ENCODE assay signal across 1 cellular context in genomic region chr7:107025449-107026103, GRCh38.
TF ChIP-seq lines count a peak whose summit lies in the region.

No MANE protein-coding gene starts in this region.

TF ChIP-seq in K562, 482 proteins besides CTCF, POLR2A, EP300 and RAD21 (continues in another document):
- TF ChIP-seq TFAP4 (CRISPR knock-in tag; IDR thresholded peaks at IDR 0.05; ENCODE audit: borderline replicate concordance) (no peak), BRD4 (IDR thresholded peaks at IDR 0.05) (0 out of 2 replicates have a peak, but pooled peaks have one; percentile 53), MECOM (CRISPR knock-in tag; IDR thresholded peaks at IDR 0.05) (peak; percentile 67), NFE2 (IDR thresholded peaks at IDR 0.05; ENCODE audit: low read depth) (peak; percentile 100), GTF2A2 (tag; IDR thresholded peaks at IDR 0.05) (no peak), HMGN3 (IDR thresholded peaks at IDR 0.05; ENCODE audit: borderline replicate concordance, extremely low read depth, insufficient read length, low read depth, low read length) (no peak), DPF2 (IDR thresholded peaks at IDR 0.05) (peak; percentile 95), ELF4 (CRISPR knock-in tag; IDR thresholded peaks at IDR 0.05) (no peak), FOSL1 (tag; conservative IDR thresholded peaks at IDR 0.05) (peak; percentile 69), CLOCK (CRISPR knock-in tag; IDR thresholded peaks at IDR 0.05; ENCODE audit: borderline replicate concordance) (no peak), SRSF9 (IDR thresholded peaks at IDR 0.05; ENCODE audit: borderline replicate concordance, low read depth, low read length) (no peak), PTTG1 (tag; IDR thresholded peaks at IDR 0.05; ENCODE audit: low read depth) (no peak), MTA1 (IDR thresholded peaks at IDR 0.05; ENCODE audit: borderline replicate concordance) (peak; percentile 73), SPI1 (IDR thresholded peaks at IDR 0.05; ENCODE audit: borderline replicate concordance, low read depth, low read length) (no peak), PCBP1 (IDR thresholded peaks at IDR 0.05; ENCODE audit: low read depth, low read length, poor library complexity, severe bottlenecking) (no peak), ZFP30 (CRISPR knock-in tag; IDR thresholded peaks at IDR 0.05; ENCODE audit: borderline replicate concordance) (no peak), NCOA4 (IDR thresholded peaks at IDR 0.05; ENCODE audit: partially characterized antibody) (no peak), PKNOX1 (IDR thresholded peaks at IDR 0.05) (peak; percentile 93), BACH1 (tag; IDR thresholded peaks at IDR 0.05) (peak; percentile 99), POLR3A (IDR thresholded peaks at IDR 0.05; ENCODE audit: borderline replicate concordance, extremely low read depth, insufficient read depth, insufficient read length) (no peak), NFATC3 (IDR thresholded peaks at IDR 0.05) (no peak), FUS (optimal IDR thresholded peaks at IDR 0.05; ENCODE audit: low read depth, low read length) (no peak), PHB (CRISPR knock-in tag; IDR thresholded peaks at IDR 0.05) (no peak), LARP7 (IDR thresholded peaks at IDR 0.05) (peak; percentile 93), NKRF (IDR thresholded peaks at IDR 0.05; ENCODE audit: borderline replicate concordance) (no peak; the same call in 1 of the 2 replicates), E2F1 (CRISPR knock-in tag; IDR thresholded peaks at IDR 0.05) (no peak), E4F1 (CRISPR knock-in tag; IDR thresholded peaks at IDR 0.05; ENCODE audit: borderline replicate concordance) (no peak), ZNF384 (IDR thresholded peaks at IDR 0.05; ENCODE audit: low read depth, low read length) (peak; percentile 77), STAT5B (CRISPR knock-in tag; IDR thresholded peaks at IDR 0.05) (no peak), FOS (IDR thresholded peaks at IDR 0.05; ENCODE audit: extremely low read depth, insufficient read length) (no peak), ZNF395 (CRISPR knock-in tag; IDR thresholded peaks at IDR 0.05) (peak; percentile 82; the same call in 1 of the 2 replicates), ATF3 (IDR thresholded peaks at IDR 0.05) (peak; percentile 84), ATF3 (CRISPR knock-in tag; conservative IDR thresholded peaks at IDR 0.05) (no peak; the same call in 1 of the 2 replicates), ATF1 (CRISPR knock-in tag; IDR thresholded peaks at IDR 0.05) (no peak), ATF1 (tag; IDR thresholded peaks at IDR 0.05) (peak; percentile 33), ETS2 (tag; IDR thresholded peaks at IDR 0.05; ENCODE audit: borderline replicate concordance, poor library complexity, severe bottlenecking) (no peak), MEIS2 (IDR thresholded peaks at IDR 0.05; ENCODE audit: partially characterized antibody) (peak; percentile 97), ASH1L (IDR thresholded peaks at IDR 0.05; ENCODE audit: borderline replicate concordance, low read depth, partially characterized antibody) (no peak), TRIM25 (IDR thresholded peaks at IDR 0.05; ENCODE audit: borderline replicate concordance) (0 out of 2 replicates have a peak, but pooled peaks have one; percentile 52), RBM22 (IDR thresholded peaks at IDR 0.05; ENCODE audit: low read depth, low read length, poor library complexity, severe bottlenecking) (no peak), HEY1 (CRISPR knock-in tag; IDR thresholded peaks at IDR 0.05; ENCODE audit: borderline replicate concordance) (no peak), CTCFL (IDR thresholded peaks at IDR 0.05; ENCODE audit: borderline replicate concordance, insufficient read depth, low read depth, low read length, poor library complexity, severe bottlenecking) (no peak), CEBPG (CRISPR knock-in tag; IDR thresholded peaks at IDR 0.05) (no peak), CEBPG (tag; conservative IDR thresholded peaks at IDR 0.05 in 1 of 2, IDR thresholded peaks at IDR 0.05 in 1 of 2) (peak; percentile 58 to 84; a peak in 3 of 4 replicates), ARID2 (IDR thresholded peaks at IDR 0.05) (peak; percentile 82), GATAD2A (IDR thresholded peaks at IDR 0.05) (peak; percentile 89), HBP1 (CRISPR knock-in tag; IDR thresholded peaks at IDR 0.05) (no peak), RFX5 (IDR thresholded peaks at IDR 0.05; ENCODE audit: low read depth, low read length) (0 out of 2 replicates have a peak, but pooled peaks have one; percentile 28), TSC22D4 (tag; IDR thresholded peaks at IDR 0.05) (no peak)
